In genomic region chr1:221711642-221712041, GRCh38 we compare ENCODE assay signal across 12 cellular contexts. TPM values are rescaled to one million over a fixed set of nuclear protein-coding genes. Genes with fewer than 3 reads are reported as not detected.
DNase-seq lines count a peak whose midpoint lies in the region; ATAC-seq, FAIRE-seq and TF ChIP-seq lines count a peak whose summit lies in the region.
"Had no signal": no experiment of that assay in that cellular context is flagged by ENCODE, and none has a peak within 500 bp of the region (broad histone marks: within the 10 kb centered on the region; RNA-seq: fewer than 3 reads in every experiment).

No MANE protein-coding gene starts in this region.

- peak overlapping the region; percentile 71 for H3K27ac ChIP-seq in AG04450 (ENCODE audit: low read depth, low read length)
- peak overlapping the region; percentile 4 to 58 for H3K27ac ChIP-seq in breast epithelium
- H3K27ac ChIP-seq in small intestine (ENCODE audit: low read depth in 1 of 2, low read length in 1 of 2), result peak overlapping the region in 1 of 2 donors; percentile 39

- H3K27ac Mint-ChIP-seq in IgD-negative memory B cell, result peak overlapping the region in 2 of 3 donors; percentile 44 to 69
- H3K27ac Mint-ChIP-seq in naive thymus-derived CD8-positive, alpha-beta T cell, result peak overlapping the region in 9 of 10 donors; percentile 12 to 91 (median 86)
- H3K27ac Mint-ChIP-seq: mesothelial cell of epicardium had no signal

- no peaks in the 10 kb centered on the region for H3K9me3 Mint-ChIP-seq in IgD-negative memory B cell
- no peaks in the 10 kb centered on the region for H3K9me3 Mint-ChIP-seq in naive thymus-derived CD8-positive, alpha-beta T cell
- H3K9me3 Mint-ChIP-seq: mesothelial cell of epicardium had no signal

- H3K4me1 ChIP-seq in breast epithelium (no peaks in the 10 kb centered on the region), small intestine (ENCODE audit: control insufficient read depth in 2 of 2, insufficient read depth in 1 of 2, low read depth in 1 of 2, low read length in 1 of 2) (peaks cover 2 to 14% of the 10 kb centered on the region in 2 donors)
- H3K4me1 ChIP-seq: Caco-2 had no signal

- DNase-seq in AG04450 (ENCODE audit: low read depth, low spot score), result no peak
- no peak for DNase-seq in breast epithelium (ENCODE audit: low spot score in 2 of 2)
- DNase-seq in naive thymus-derived CD8-positive, alpha-beta T cell, result no peak
- DNase-seq in small intestine, result no peak
- no peak for DNase-seq in KG1 (lab: John Stamatoyannopoulos, UW)
- DNase-seq in NCI-H2107 (lab: John Stamatoyannopoulos, UW), result no peak
- DNase-seq: Caco-2, NCI-H1436 had no signal

- H3K36me3 ChIP-seq in breast epithelium (no peaks in the 10 kb centered on the region), small intestine (ENCODE audit: control insufficient read depth in 2 of 2, insufficient read depth in 2 of 2, low read length in 2 of 2) (no peaks in the 10 kb centered on the region)

- no peak for FAIRE-seq in small intestine (lab: Jason Lieb, UNC)
- FAIRE-seq: colon had no signal

- H3K4me3 ChIP-seq in AG04450 (ENCODE audit: low read depth, low read length), result no peak overlapping the region
- H3K4me3 ChIP-seq in breast epithelium, result no peak overlapping the region
- no peak overlapping the region for H3K4me3 ChIP-seq in small intestine (ENCODE audit: low read depth in 1 of 2, low read length in 2 of 2)

- H3K9me3 ChIP-seq in AG04450 (ENCODE audit: control insufficient read depth, insufficient read depth, low read length) (no peaks in the 10 kb centered on the region), breast epithelium (no peaks in the 10 kb centered on the region), small intestine (ENCODE audit: control insufficient read depth, low read depth) (peaks cover under 1% of the 10 kb centered on the region)
- H3K9me3 ChIP-seq: Caco-2 had no signal

- TF ChIP-seq POLR2A in breast epithelium (IDR thresholded peaks at IDR 0.05), result no peak

- no peaks in the 10 kb centered on the region for H3K27me3 Mint-ChIP-seq in IgD-negative memory B cell
- peaks cover 0 to 14% (median 0%) of the 10 kb centered on the region in 5 donors for H3K27me3 Mint-ChIP-seq in naive thymus-derived CD8-positive, alpha-beta T cell

- TF ChIP-seq CTCF in AG04450 (IDR thresholded peaks at IDR 0.05; ENCODE audit: low read depth, low read length) (no peak), breast epithelium (IDR thresholded peaks at IDR 0.05) (no peak)

- POLR2A ChIA-PET in AG04450 (lab: Yijun Ruan, JAX), result no interaction called here
- POLR2A ChIA-PET in naive thymus-derived CD8-positive, alpha-beta T cell (lab: Charles Lee), result interaction anchor here (2.5 kb wide), 1 partner anchor 30 kb away, joined by 35 read pairs; the partner anchor contains the start of gene DUSP10

- no peak overlapping the region for H3K4me3 Mint-ChIP-seq in IgD-negative memory B cell
- H3K4me3 Mint-ChIP-seq in naive thymus-derived CD8-positive, alpha-beta T cell, result peak overlapping the region in 5 of 10 donors; percentile 1 to 74 (median 8)
- H3K4me3 Mint-ChIP-seq: mesothelial cell of epicardium had no signal

- CTCF ChIA-PET in AG04450 (lab: Charles Lee), result interaction anchor here (1.2 to 2.5 kb wide), 4 partner anchors 168 to 744 kb away, joined by 3 to 8 read pairs (median 6); no protein-coding TSS in a partner anchor

- ATAC-seq in naive thymus-derived CD8-positive, alpha-beta T cell, result no peak
- no peak for ATAC-seq in HG02642 (IDR thresholded peaks at IDR 0.05; ENCODE audit: poor library complexity, unreplicated experiment)

- H3K36me3 Mint-ChIP-seq in IgD-negative memory B cell, result peaks cover 3% of the 10 kb centered on the region
- peaks cover 0 to 4% (median 0%) of the 10 kb centered on the region in 3 donors for H3K36me3 Mint-ChIP-seq in naive thymus-derived CD8-positive, alpha-beta T cell
- H3K36me3 Mint-ChIP-seq: mesothelial cell of epicardium had no signal

- H3K27me3 ChIP-seq in AG04450 (ENCODE audit: control insufficient read depth, insufficient read depth, low read length), result no peaks in the 10 kb centered on the region
- no peaks in the 10 kb centered on the region for H3K27me3 ChIP-seq in breast epithelium
- no peaks in the 10 kb centered on the region for H3K27me3 ChIP-seq in small intestine (ENCODE audit: control insufficient read depth in 2 of 2, insufficient read depth in 2 of 2, low read length in 2 of 2)

- H3K4me1 Mint-ChIP-seq in IgD-negative memory B cell, result peaks cover 23 to 43% (median 29%) of the 10 kb centered on the region in 3 donors
- H3K4me1 Mint-ChIP-seq in naive thymus-derived CD8-positive, alpha-beta T cell, result peaks cover 26 to 94% (median 66%) of the 10 kb centered on the region in 4 donors

- intact Hi-C loops in breast epithelium (cut with DNase I; ENCODE audit: low total_unique reads), result no loop called here

RNA-seq across cellular contexts. Expression of gene DUSP10, which starts 30.2 kb away (rescaled TPM):
- polyA plus RNA-seq in AG04450 (2011; rRNA removed) (34.2 and 35.9 TPM in 2 replicates), IgD-negative memory B cell (8.6 TPM), small intestine (1 to 10 TPM; 1.1 to 2.8 (median 1.4) TPM)
- 61.0 and 74.2 TPM in 2 replicates for polyA minus RNA-seq in AG04450 (2011; rRNA and poly(A)+ RNA removed)
- 10 to 100 TPM; 15.5 to 33.2 (median 28.2) TPM for total RNA-seq in breast epithelium
- total RNA-seq in naive thymus-derived CD8-positive, alpha-beta T cell, result 1 to 10 TPM; 2.7 to 4.2 TPM
- 1 to 10 TPM; 1.4 to 4.4 (median 2.5) TPM for polyA plus RNA-seq in naive thymus-derived CD8-positive, alpha-beta T cell
